In genomic region chr1:220881918-220882891, GRCh38 we compare ENCODE assay signal across 9 cellular contexts. TPM values are rescaled to one million over a fixed set of nuclear protein-coding genes. Genes with fewer than 3 reads are reported as not detected.
A peak's percentile ranks its signal among the peaks of the same experiment; 100 is the strongest.
DNase-seq lines count a peak whose midpoint lies in the region; ATAC-seq and TF ChIP-seq lines count a peak whose summit lies in the region.
"Had no signal": no experiment of that assay in that cellular context is flagged by ENCODE, and none has a peak within 500 bp of the region (broad histone marks: within the 10 kb centered on the region; RNA-seq: fewer than 3 reads in every experiment).

No MANE protein-coding gene starts in this region.

- peak; percentile 6 for DNase-seq in HuH-7 (ENCODE audit: low spot score)
- no peak for DNase-seq in coronary artery (ENCODE audit: low spot score)
- no peak for DNase-seq in suprapubic skin (ENCODE audit: low spot score in 2 of 2)
- DNase-seq in kidney glomerular epithelial cell (lab: John Stamatoyannopoulos, UW): no peak
- DNase-seq in NCI-H1694 treated with DMSO at 0.1 percent for 48 hours (lab: John Stamatoyannopoulos, UW): no peak
- no peak for DNase-seq in MM.1S
- DNase-seq: PC-3 had no signal

- no peaks in the 10 kb centered on the region for H3K27me3 ChIP-seq in liver (ENCODE audit: control insufficient read depth in 4 of 4, insufficient read depth in 4 of 4, low read length in 3 of 4)
- H3K27me3 ChIP-seq in suprapubic skin: peaks cover 96% of the 10 kb centered on the region
- H3K27me3 ChIP-seq in MM.1S (replicated peaks; ENCODE audit: insufficient read depth, low read length): no peaks in the 10 kb centered on the region

- peak overlapping the region; percentile 89 for H3K4me3 ChIP-seq in coronary artery
- peak overlapping the region; percentile 71 to 84 (median 71) for H3K4me3 ChIP-seq in liver (ENCODE audit: low read depth in 1 of 3, low read length in 3 of 3)
- H3K4me3 ChIP-seq in suprapubic skin: peak overlapping the region; percentile 91
- no peak overlapping the region for H3K4me3 ChIP-seq in MM.1S (ENCODE audit: low read length)

- H3K9ac ChIP-seq in liver (ENCODE audit: low read depth in 1 of 2, low read length in 2 of 2) (peak overlapping the region in 1 of 2 donors; percentile 92), MM.1S (ENCODE audit: low read length) (no peak overlapping the region)

- TF ChIP-seq RAD21 in liver (IDR thresholded peaks at IDR 0.05): peak in 1 of 2 donors; percentile 6

- H3K9me3 ChIP-seq in liver (ENCODE audit: control insufficient read depth in 4 of 4, low read length in 3 of 4) (no peaks in the 10 kb centered on the region), suprapubic skin (no peaks in the 10 kb centered on the region), MM.1S (replicated peaks; ENCODE audit: insufficient read depth, low read length) (no peaks in the 10 kb centered on the region)

- ATAC-seq in HG03139 (IDR thresholded peaks at IDR 0.05; ENCODE audit: unreplicated experiment): no peak
- ATAC-seq: PC-3 had no signal

- H3K36me3 ChIP-seq in liver (ENCODE audit: control insufficient read depth in 4 of 4, insufficient read depth in 3 of 4, low read depth in 1 of 4, low read length in 3 of 4): peaks cover 6 to 28% (median 17%) of the 10 kb centered on the region in 4 donors
- peaks cover 14% of the 10 kb centered on the region for H3K36me3 ChIP-seq in suprapubic skin
- H3K36me3 ChIP-seq in MM.1S (replicated peaks; ENCODE audit: insufficient read depth, low read length): no peaks in the 10 kb centered on the region

- no peak for TF ChIP-seq POLR2A in suprapubic skin (IDR thresholded peaks at IDR 0.05)

- no peak overlapping the region for H2AFZ ChIP-seq in MM.1S (ENCODE audit: low read length)

- H3K4me2 ChIP-seq in MM.1S (ENCODE audit: low read depth, low read length): no peak overlapping the region

- 65% methylated on average over 43 of the region's 43 CpGs for WGBS in liver
- 56% methylated on average over 43 of the region's 43 CpGs for WGBS in suprapubic skin

- H4K20me1 ChIP-seq in MM.1S (ENCODE audit: insufficient read depth, low read length): no peaks in the 10 kb centered on the region

- TF ChIP-seq CTCF in coronary artery (IDR thresholded peaks at IDR 0.05) (no peak), liver (IDR thresholded peaks at IDR 0.05; ENCODE audit: low read depth, low read length, missing input control) (peak; percentile 4), suprapubic skin (IDR thresholded peaks at IDR 0.05) (no peak), MM.1S (IDR thresholded peaks at IDR 0.05; ENCODE audit: low read length) (no peak)

- no peak for TF ChIP-seq EP300 in suprapubic skin (IDR thresholded peaks at IDR 0.05)

- H3K27ac ChIP-seq in coronary artery (peak overlapping the region in 1 of 2 donors; percentile 72), liver (ENCODE audit: low read depth in 1 of 2, low read length in 2 of 2) (peak overlapping the region; percentile 45 to 89), suprapubic skin (no peak overlapping the region), MM.1S (ENCODE audit: low read length) (no peak overlapping the region)

- H3F3A ChIP-seq in MM.1S (ENCODE audit: insufficient read depth, low read length): 0 out of 2 replicates have a peak, but pooled peaks cover 3% of the 10 kb centered on the region

- no peaks in the 10 kb centered on the region for H3K9me2 ChIP-seq in MM.1S (replicated peaks; ENCODE audit: insufficient read depth, low read length)

- H3K4me1 ChIP-seq in liver (ENCODE audit: control insufficient read depth in 4 of 4, insufficient read depth in 4 of 4, low read length in 3 of 4) (peaks cover 3 to 34% (median 27%) of the 10 kb centered on the region in 4 donors), suprapubic skin (peaks cover 58% of the 10 kb centered on the region), MM.1S (ENCODE audit: low read length) (peaks cover 7% of the 10 kb centered on the region; the same call in 1 of the 2 replicates)

- no peaks in the 10 kb centered on the region for H3K79me2 ChIP-seq in MM.1S (ENCODE audit: low read length)

TF ChIP-seq in liver, 16 proteins besides CTCF, POLR2A, EP300 and RAD21:
- peak in 1 of 2 donors; percentile 7 for TF ChIP-seq RXRA (IDR thresholded peaks at IDR 0.05)
- TF ChIP-seq YY1 (IDR thresholded peaks at IDR 0.05): no peak
- no peak for TF ChIP-seq TAF1 (conservative IDR thresholded peaks at IDR 0.05)
- TF ChIP-seq FOXA1 (IDR thresholded peaks at IDR 0.05): peak; percentile 41
- no peak for TF ChIP-seq HNF4G (IDR thresholded peaks at IDR 0.05)
- TF ChIP-seq JUND (IDR thresholded peaks at IDR 0.05): no peak
- TF ChIP-seq GABPA (IDR thresholded peaks at IDR 0.05 in 1 of 2, conservative IDR thresholded peaks at IDR 0.05 in 1 of 2): no peak
- TF ChIP-seq ATF3 (IDR thresholded peaks at IDR 0.05): no peak
- TF ChIP-seq FOXA2 (IDR thresholded peaks at IDR 0.05): peak; percentile 74
- TF ChIP-seq, protein P1, sequence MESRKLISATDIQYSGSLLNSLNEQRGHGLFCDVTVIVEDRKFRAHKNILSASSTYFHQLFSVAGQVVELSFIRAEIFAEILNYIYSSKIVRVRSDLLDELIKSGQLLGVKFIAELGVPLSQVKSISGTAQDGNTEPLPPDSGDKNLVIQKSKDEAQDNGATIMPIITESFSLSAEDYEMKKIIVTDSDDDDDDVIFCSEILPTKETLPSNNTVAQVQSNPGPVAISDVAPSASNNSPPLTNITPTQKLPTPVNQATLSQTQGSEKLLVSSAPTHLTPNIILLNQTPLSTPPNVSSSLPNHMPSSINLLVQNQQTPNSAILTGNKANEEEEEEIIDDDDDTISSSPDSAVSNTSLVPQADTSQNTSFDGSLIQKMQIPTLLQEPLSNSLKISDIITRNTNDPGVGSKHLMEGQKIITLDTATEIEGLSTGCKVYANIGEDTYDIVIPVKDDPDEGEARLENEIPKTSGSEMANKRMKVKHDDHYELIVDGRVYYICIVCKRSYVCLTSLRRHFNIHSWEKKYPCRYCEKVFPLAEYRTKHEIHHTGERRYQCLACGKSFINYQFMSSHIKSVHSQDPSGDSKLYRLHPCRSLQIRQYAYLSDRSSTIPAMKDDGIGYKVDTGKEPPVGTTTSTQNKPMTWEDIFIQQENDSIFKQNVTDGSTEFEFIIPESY (IDR thresholded peaks at IDR 0.05): no peak
- TF ChIP-seq EGR1 (IDR thresholded peaks at IDR 0.05; ENCODE audit: low read depth in 2 of 2): no peak
- TF ChIP-seq, protein P2, sequence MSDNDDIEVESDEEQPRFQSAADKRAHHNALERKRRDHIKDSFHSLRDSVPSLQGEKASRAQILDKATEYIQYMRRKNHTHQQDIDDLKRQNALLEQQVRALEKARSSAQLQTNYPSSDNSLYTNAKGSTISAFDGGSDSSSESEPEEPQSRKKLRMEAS (IDR thresholded peaks at IDR 0.05): no peak

RNA-seq across cellular contexts. Expression of gene HLX, which starts 3.0 kb away (rescaled TPM):
- total RNA-seq in liver: 1 to 10 TPM; 3.0 to 6.6 TPM
- polyA plus RNA-seq in liver: 1 to 10 TPM; 5.6 to 8.3 TPM
- total RNA-seq in suprapubic skin: 10 to 100 TPM in 1 of 4 donors, 1 to 10 TPM in 3; 1.9 to 11.1 (median 3.5) TPM

Comparison
In these comparisons a context has a peak if more than half of its experiments do, and no peak if none do; other contexts are left out.
1. H3K27ac ChIP-seq: peak in liver (2 of 2); none in suprapubic skin (single experiment) and MM.1S (single experiment).